In the genomic region with DNA sequence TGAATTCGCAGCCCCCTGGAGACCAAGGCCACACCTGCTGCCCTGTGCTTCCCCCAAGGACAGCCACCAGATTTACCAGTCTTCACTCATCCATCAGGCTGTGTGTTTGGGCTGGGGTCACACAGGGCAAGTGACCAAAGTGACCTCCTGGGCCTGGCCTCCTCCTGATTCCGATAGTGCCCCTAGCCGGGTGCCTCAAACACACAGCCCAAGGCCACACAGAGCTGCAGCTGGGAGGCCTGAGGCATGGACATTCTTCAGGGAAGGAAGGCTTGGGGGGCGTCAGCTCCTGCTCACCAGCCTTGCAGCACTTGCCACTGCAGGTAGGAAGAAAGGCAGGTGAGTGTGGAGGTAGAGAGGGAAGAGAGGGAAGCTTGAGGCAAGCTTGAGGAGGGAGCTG, we compare ENCODE assay signal across 22 cellular contexts.
A peak's percentile ranks its signal among the peaks of the same experiment; 100 is the strongest.
DNase-seq lines count a peak whose midpoint lies in the region; ATAC-seq and TF ChIP-seq lines count a peak whose summit lies in the region.
"Had no signal": no experiment of that assay in that cellular context is flagged by ENCODE, and none has a peak within 500 bp of the region (broad histone marks: within the 10 kb centered on the region; RNA-seq: fewer than 3 reads in every experiment).

No MANE protein-coding gene starts in this region.

- no peak overlapping the region for H2BK5ac ChIP-seq in mesendoderm (ENCODE audit: low read length)

- H3K23ac ChIP-seq in mesendoderm (ENCODE audit: low read length): no peak overlapping the region

- no peak overlapping the region for H4K8ac ChIP-seq in mesendoderm (ENCODE audit: low read depth, low read length)

- H3K79me1 ChIP-seq in mesendoderm (ENCODE audit: low read length): no peaks in the 10 kb centered on the region

- no CpG with 5 or more reads among the region's 4 CpGs for WGBS in mesendoderm (ENCODE audit: extremely low coverage, insufficient coverage, low lambda C conversion rate)

- H2AFZ ChIP-seq in SU-DHL-6 (ENCODE audit: low read depth, low read length, severe bottlenecking): no peak overlapping the region

- intact Hi-C loops in Calu3 (cut with micrococcal nuclease; ENCODE audit: unreplicated experiment): no loop called here

- H4K20me1 ChIP-seq in BLaER1 (peaks cover 100% of the 10 kb centered on the region), SU-DHL-6 (ENCODE audit: low read depth, low read length) (no peaks in the 10 kb centered on the region)

- H3K27ac ChIP-seq in BLaER1 (no peak overlapping the region), SU-DHL-6 (ENCODE audit: low read depth, low read length) (peak overlapping the region; percentile 96), mesendoderm (ENCODE audit: low read depth, low read length) (no peak overlapping the region)
- H3K27ac ChIP-seq: lower lobe of right lung, right lobe of liver, transverse colon had no signal

- no peaks in the 10 kb centered on the region for H3K9me3 Mint-ChIP-seq in Calu3 (ENCODE audit: low read depth, unreplicated experiment)
- H3K9me3 Mint-ChIP-seq: activated naive CD4-positive, alpha-beta T cell treated with anti-CD3 and anti-CD28 coated beads, Interleukin-2, amount 50 U/mL, for 72 hours had no signal

- H2AK5ac ChIP-seq in mesendoderm (ENCODE audit: low read length): peak overlapping the region; percentile 33

- H2BK15ac ChIP-seq in mesendoderm (replicated peaks; ENCODE audit: low read depth): no peak overlapping the region

- H3K79me2 ChIP-seq in SU-DHL-6 (ENCODE audit: insufficient read depth, low read length): peaks cover 7% of the 10 kb centered on the region; the same call in 1 of the 2 replicates
- H3K79me2 ChIP-seq in mesendoderm (ENCODE audit: control insufficient read depth, insufficient read depth, low read length): no peaks in the 10 kb centered on the region

- no peaks in the 10 kb centered on the region for H3K9me3 ChIP-seq in BLaER1
- no peaks in the 10 kb centered on the region for H3K9me3 ChIP-seq in SU-DHL-6 (ENCODE audit: insufficient read depth, low read length)
- H3K9me3 ChIP-seq: lower lobe of right lung, right lobe of liver, transverse colon had no signal

- DNase-seq in Calu3 (no peak), mesendoderm (no peak), superior temporal gyrus (ENCODE audit: extremely low spot score) (no peak), NCI-H1092 (lab: John Stamatoyannopoulos, UW) (no peak)
- DNase-seq: activated CD4-positive, alpha-beta T cell treated with anti-CD3 and anti-CD28 coated beads, Interleukin-2, amount 50 U/mL, for 4 hours; activated T-cell treated with anti-CD3 and anti-CD28 coated beads, Interleukin-2, amount 50 U/mL, for 1 hour; cerebellar nuclear complex; DND-41; islet precursor cell; lower lobe of right lung; NCI-H524 treated with DMSO at 0.1 percent for 48 hours; right lobe of liver; SIG-M5; stimulated activated naive CD4-positive, alpha-beta T cell treated with Interleukin-2 at 50 U/mL for 16 hours; T-helper 1 cell; transverse colon had no signal

- BruUV-seq in Calu3 (replicated peaks; lab: Mats Ljungman, UMichigan): no TSS peak

- no peaks in the 10 kb centered on the region for H3K27me3 Mint-ChIP-seq in Calu3 (ENCODE audit: unreplicated experiment)

- H3K36me3 Mint-ChIP-seq in Calu3 (ENCODE audit: insufficient read depth, unreplicated experiment): peaks cover 76% of the 10 kb centered on the region

- ATAC-seq in HG03565 (IDR thresholded peaks at IDR 0.05; ENCODE audit: unreplicated experiment): no peak
- ATAC-seq: activated naive CD4-positive, alpha-beta T cell treated with anti-CD3 and anti-CD28 coated beads, Interleukin-2, amount 50 U/mL, for 72 hours; esophagus mucosa; HCT116; lower lobe of right lung; right lobe of liver had no signal

- no peak overlapping the region for H3K4me3 ChIP-seq in BLaER1
- H3K4me3 ChIP-seq in SU-DHL-6 (ENCODE audit: insufficient read depth, low read length, poor library complexity, severe bottlenecking): no peak overlapping the region
- no peak overlapping the region for H3K4me3 ChIP-seq in mesendoderm (ENCODE audit: low read length)
- H3K4me3 ChIP-seq: lower lobe of right lung, right lobe of liver, transverse colon had no signal

- H3K4me3 Mint-ChIP-seq in Calu3 (ENCODE audit: low read depth, unreplicated experiment): no peak overlapping the region

- H3K36me3 ChIP-seq in BLaER1 (peaks cover 100% of the 10 kb centered on the region), SU-DHL-6 (ENCODE audit: low read length) (no peaks in the 10 kb centered on the region), mesendoderm (ENCODE audit: control insufficient read depth, insufficient read depth, low read length) (no peaks in the 10 kb centered on the region)
- H3K36me3 ChIP-seq: transverse colon had no signal

- no peak overlapping the region for H2BK120ac ChIP-seq in mesendoderm (ENCODE audit: low read depth, low read length)

- H4K5ac ChIP-seq in mesendoderm (ENCODE audit: low read length): no peak overlapping the region

- no peak overlapping the region for H3K4ac ChIP-seq in mesendoderm (ENCODE audit: low read depth, low read length)

- no peaks in the 10 kb centered on the region for H3K27me3 ChIP-seq in BLaER1
- H3K27me3 ChIP-seq in SU-DHL-6 (ENCODE audit: low read length): no peaks in the 10 kb centered on the region
- H3K27me3 ChIP-seq in mesendoderm (ENCODE audit: insufficient read depth, low read length, poor library complexity): no peaks in the 10 kb centered on the region
- H3K27me3 ChIP-seq: right lobe of liver, transverse colon had no signal

- peaks cover 90% of the 10 kb centered on the region for H3K4me1 ChIP-seq in BLaER1
- H3K4me1 ChIP-seq in mesendoderm (ENCODE audit: control insufficient read depth, low read depth, low read length): peaks cover 8% of the 10 kb centered on the region

- no peak overlapping the region for H3K56ac ChIP-seq in mesendoderm (ENCODE audit: low read length)

- no peaks in the 10 kb centered on the region for H3K9me2 ChIP-seq in SU-DHL-6 (replicated peaks; ENCODE audit: insufficient read depth, low read length)

- H3F3A ChIP-seq in SU-DHL-6 (ENCODE audit: insufficient read depth): peaks cover 20% of the 10 kb centered on the region

- no peak for TF ChIP-seq CTCF in Calu3 (IDR thresholded peaks at IDR 0.05; ENCODE audit: unreplicated experiment)
- no peak for TF ChIP-seq CTCF in SU-DHL-6 (IDR thresholded peaks at IDR 0.05; ENCODE audit: insufficient read depth, low read length, poor library complexity, severe bottlenecking)

- H3K27ac Mint-ChIP-seq in Calu3 (ENCODE audit: unreplicated experiment): peak overlapping the region; percentile 61

- H3K9ac ChIP-seq in BLaER1: no peak overlapping the region
- no peak overlapping the region for H3K9ac ChIP-seq in SU-DHL-6 (ENCODE audit: low read length)
- no peak overlapping the region for H3K9ac ChIP-seq in mesendoderm (ENCODE audit: low read length)

- H3K4me1 Mint-ChIP-seq in Calu3 (ENCODE audit: low read depth, unreplicated experiment): peaks cover 55% of the 10 kb centered on the region

- CTCF ChIA-PET in Calu3 (lab: Charles Lee): no interaction called here

- H3K4me2 ChIP-seq in BLaER1 (peak overlapping the region; percentile 68), SU-DHL-6 (ENCODE audit: low read depth, low read length, poor library complexity, severe bottlenecking) (no peak overlapping the region), mesendoderm (ENCODE audit: low read length) (no peak overlapping the region)

- H3K18ac ChIP-seq in mesendoderm (ENCODE audit: low read length): no peak overlapping the region
